1 cellular context compared by ENCODE assay signal in the genomic region with DNA sequence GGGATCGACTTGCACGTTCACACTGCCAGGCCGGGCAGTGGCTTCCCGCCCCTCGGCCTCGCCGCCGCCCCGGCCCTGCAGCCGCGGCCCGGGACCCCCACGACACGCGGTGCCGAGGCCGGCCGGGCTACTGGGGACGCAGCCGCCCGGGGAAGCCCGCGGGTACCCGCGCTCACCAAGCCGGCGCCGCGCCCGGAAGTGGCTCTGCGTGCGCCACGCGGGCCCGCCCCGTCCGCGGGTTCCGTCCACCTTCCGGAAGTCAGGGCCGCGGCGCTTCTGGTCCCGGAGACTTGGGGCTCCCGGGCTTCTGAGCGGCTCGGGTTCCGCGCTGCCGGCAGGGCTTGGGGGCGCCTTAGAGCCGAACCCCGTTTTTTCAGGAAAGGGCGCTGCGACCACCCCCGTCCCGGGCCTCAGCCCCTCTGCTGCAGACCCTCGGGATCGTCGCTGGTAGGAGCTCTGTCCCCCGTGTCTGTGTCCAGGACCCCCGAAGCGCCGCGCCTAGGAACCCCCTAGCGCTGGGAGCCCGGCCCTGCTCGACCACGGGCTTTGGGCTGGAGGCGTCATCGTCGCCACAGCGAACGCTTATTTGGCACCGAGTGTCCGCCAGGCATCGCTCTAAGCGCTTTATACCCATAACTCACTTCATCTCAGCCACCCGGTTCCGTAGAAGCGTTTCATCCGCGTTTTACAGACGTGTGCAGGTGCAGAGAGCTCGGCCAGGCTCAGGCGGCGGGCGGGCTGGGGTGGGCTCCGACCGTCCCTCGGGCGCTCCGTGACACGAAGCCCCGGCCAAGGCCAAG.
TF ChIP-seq lines count a peak whose summit lies in the region.

A gene with protein sequence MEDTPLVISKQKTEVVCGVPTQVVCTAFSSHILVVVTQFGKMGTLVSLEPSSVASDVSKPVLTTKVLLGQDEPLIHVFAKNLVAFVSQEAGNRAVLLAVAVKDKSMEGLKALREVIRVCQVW (minus strand): TSS at position 200 of the 800 bp plus-strand sequence. CDS start 693 bp downstream, outside the sequence.

TF ChIP-seq in K562, 482 proteins besides CTCF, POLR2A, EP300 and RAD21 (continued from another document and continues in another):
- TF ChIP-seq, protein P1, sequence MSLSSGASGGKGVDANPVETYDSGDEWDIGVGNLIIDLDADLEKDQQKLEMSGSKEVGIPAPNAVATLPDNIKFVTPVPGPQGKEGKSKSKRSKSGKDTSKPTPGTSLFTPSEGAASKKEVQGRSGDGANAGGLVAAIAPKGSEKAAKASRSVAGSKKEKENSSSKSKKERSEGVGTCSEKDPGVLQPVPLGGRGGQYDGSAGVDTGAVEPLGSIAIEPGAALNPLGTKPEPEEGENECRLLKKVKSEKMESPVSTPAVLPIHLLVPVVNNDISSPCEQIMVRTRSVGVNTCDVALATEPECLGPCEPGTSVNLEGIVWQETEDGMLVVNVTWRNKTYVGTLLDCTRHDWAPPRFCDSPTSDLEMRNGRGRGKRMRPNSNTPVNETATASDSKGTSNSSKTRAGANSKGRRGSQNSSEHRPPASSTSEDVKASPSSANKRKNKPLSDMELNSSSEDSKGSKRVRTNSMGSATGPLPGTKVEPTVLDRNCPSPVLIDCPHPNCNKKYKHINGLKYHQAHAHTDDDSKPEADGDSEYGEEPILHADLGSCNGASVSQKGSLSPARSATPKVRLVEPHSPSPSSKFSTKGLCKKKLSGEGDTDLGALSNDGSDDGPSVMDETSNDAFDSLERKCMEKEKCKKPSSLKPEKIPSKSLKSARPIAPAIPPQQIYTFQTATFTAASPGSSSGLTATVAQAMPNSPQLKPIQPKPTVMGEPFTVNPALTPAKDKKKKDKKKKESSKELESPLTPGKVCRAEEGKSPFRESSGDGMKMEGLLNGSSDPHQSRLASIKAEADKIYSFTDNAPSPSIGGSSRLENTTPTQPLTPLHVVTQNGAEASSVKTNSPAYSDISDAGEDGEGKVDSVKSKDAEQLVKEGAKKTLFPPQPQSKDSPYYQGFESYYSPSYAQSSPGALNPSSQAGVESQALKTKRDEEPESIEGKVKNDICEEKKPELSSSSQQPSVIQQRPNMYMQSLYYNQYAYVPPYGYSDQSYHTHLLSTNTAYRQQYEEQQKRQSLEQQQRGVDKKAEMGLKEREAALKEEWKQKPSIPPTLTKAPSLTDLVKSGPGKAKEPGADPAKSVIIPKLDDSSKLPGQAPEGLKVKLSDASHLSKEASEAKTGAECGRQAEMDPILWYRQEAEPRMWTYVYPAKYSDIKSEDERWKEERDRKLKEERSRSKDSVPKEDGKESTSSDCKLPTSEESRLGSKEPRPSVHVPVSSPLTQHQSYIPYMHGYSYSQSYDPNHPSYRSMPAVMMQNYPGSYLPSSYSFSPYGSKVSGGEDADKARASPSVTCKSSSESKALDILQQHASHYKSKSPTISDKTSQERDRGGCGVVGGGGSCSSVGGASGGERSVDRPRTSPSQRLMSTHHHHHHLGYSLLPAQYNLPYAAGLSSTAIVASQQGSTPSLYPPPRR (CRISPR knock-in tag; IDR thresholded peaks at IDR 0.05; ENCODE audit: borderline replicate concordance) = no peak
- no peak for TF ChIP-seq ZNF707 (CRISPR knock-in tag; conservative IDR thresholded peaks at IDR 0.05)
- TF ChIP-seq CEBPB (tag; IDR thresholded peaks at IDR 0.05) = no peak
- peak; percentile 90 for TF ChIP-seq GTF2A2 (tag; IDR thresholded peaks at IDR 0.05)
- TF ChIP-seq PRPF4 (IDR thresholded peaks at IDR 0.05; ENCODE audit: insufficient read depth, low read depth, low read length, poor library complexity, severe bottlenecking) = no peak
- no peak for TF ChIP-seq ZNF347 (CRISPR knock-in tag; IDR thresholded peaks at IDR 0.05; ENCODE audit: low read depth)
- peak; percentile 60; the same call in 1 of the 2 replicates for TF ChIP-seq CBX1 (IDR thresholded peaks at IDR 0.05; ENCODE audit: low read depth)
- no peak; the same call in 1 of the 2 replicates for TF ChIP-seq CAMTA2 (CRISPR knock-in tag; conservative IDR thresholded peaks at IDR 0.05)
- TF ChIP-seq HMG20B (CRISPR knock-in tag; IDR thresholded peaks at IDR 0.05) = no peak
- TF ChIP-seq MYNN (IDR thresholded peaks at IDR 0.05) = no peak
- TF ChIP-seq MYNN (CRISPR knock-in tag; IDR thresholded peaks at IDR 0.05) = no peak
- no peak for TF ChIP-seq CBX5 (IDR thresholded peaks at IDR 0.05; ENCODE audit: borderline replicate concordance, low read depth)
- TF ChIP-seq GTF2F1 (IDR thresholded peaks at IDR 0.05; ENCODE audit: low read depth, low read length) = peak; percentile 63
- TF ChIP-seq, protein P2, sequence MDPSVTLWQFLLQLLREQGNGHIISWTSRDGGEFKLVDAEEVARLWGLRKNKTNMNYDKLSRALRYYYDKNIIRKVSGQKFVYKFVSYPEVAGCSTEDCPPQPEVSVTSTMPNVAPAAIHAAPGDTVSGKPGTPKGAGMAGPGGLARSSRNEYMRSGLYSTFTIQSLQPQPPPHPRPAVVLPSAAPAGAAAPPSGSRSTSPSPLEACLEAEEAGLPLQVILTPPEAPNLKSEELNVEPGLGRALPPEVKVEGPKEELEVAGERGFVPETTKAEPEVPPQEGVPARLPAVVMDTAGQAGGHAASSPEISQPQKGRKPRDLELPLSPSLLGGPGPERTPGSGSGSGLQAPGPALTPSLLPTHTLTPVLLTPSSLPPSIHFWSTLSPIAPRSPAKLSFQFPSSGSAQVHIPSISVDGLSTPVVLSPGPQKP (CRISPR knock-in tag; IDR thresholded peaks at IDR 0.05) = no peak
- TF ChIP-seq BMI1 (IDR thresholded peaks at IDR 0.05; ENCODE audit: low read length) = no peak
- TF ChIP-seq TAL1 (IDR thresholded peaks at IDR 0.05) = no peak
- 0 out of 2 replicates have a peak, but pooled peaks have one; percentile 34 for TF ChIP-seq PHB (CRISPR knock-in tag; IDR thresholded peaks at IDR 0.05)
- no peak for TF ChIP-seq FOXK2 (conservative IDR thresholded peaks at IDR 0.05 in 1 of 2, IDR thresholded peaks at IDR 0.05 in 1 of 2; ENCODE audit: low read depth in 2 of 2)
- TF ChIP-seq RFX5 (IDR thresholded peaks at IDR 0.05; ENCODE audit: low read depth, low read length) = no peak
- TF ChIP-seq, protein P3, sequence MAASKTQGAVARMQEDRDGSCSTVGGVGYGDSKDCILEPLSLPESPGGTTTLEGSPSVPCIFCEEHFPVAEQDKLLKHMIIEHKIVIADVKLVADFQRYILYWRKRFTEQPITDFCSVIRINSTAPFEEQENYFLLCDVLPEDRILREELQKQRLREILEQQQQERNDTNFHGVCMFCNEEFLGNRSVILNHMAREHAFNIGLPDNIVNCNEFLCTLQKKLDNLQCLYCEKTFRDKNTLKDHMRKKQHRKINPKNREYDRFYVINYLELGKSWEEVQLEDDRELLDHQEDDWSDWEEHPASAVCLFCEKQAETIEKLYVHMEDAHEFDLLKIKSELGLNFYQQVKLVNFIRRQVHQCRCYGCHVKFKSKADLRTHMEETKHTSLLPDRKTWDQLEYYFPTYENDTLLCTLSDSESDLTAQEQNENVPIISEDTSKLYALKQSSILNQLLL (CRISPR knock-in tag; IDR thresholded peaks at IDR 0.05; ENCODE audit: borderline replicate concordance) = no peak
- peak; percentile 90 for TF ChIP-seq ZFX (CRISPR knock-in tag; IDR thresholded peaks at IDR 0.05)
- TF ChIP-seq, protein P4, sequence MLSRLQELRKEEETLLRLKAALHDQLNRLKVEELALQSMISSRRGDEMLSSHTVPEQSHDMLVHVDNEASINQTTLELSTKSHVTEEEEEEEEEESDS (CRISPR knock-in tag; IDR thresholded peaks at IDR 0.05) = no peak
- no peak for TF ChIP-seq ZNF184 (CRISPR knock-in tag; IDR thresholded peaks at IDR 0.05)
- no peak for TF ChIP-seq ZNF586 (CRISPR knock-in tag; conservative IDR thresholded peaks at IDR 0.05)
- TF ChIP-seq FOS (IDR thresholded peaks at IDR 0.05; ENCODE audit: extremely low read depth, insufficient read length) = no peak
- TF ChIP-seq ZNF584 (CRISPR knock-in tag; IDR thresholded peaks at IDR 0.05; ENCODE audit: low read depth) = no peak
- no peak for TF ChIP-seq POLR2AphosphoS2 (IDR thresholded peaks at IDR 0.05; ENCODE audit: low read length)
- TF ChIP-seq, protein P5, sequence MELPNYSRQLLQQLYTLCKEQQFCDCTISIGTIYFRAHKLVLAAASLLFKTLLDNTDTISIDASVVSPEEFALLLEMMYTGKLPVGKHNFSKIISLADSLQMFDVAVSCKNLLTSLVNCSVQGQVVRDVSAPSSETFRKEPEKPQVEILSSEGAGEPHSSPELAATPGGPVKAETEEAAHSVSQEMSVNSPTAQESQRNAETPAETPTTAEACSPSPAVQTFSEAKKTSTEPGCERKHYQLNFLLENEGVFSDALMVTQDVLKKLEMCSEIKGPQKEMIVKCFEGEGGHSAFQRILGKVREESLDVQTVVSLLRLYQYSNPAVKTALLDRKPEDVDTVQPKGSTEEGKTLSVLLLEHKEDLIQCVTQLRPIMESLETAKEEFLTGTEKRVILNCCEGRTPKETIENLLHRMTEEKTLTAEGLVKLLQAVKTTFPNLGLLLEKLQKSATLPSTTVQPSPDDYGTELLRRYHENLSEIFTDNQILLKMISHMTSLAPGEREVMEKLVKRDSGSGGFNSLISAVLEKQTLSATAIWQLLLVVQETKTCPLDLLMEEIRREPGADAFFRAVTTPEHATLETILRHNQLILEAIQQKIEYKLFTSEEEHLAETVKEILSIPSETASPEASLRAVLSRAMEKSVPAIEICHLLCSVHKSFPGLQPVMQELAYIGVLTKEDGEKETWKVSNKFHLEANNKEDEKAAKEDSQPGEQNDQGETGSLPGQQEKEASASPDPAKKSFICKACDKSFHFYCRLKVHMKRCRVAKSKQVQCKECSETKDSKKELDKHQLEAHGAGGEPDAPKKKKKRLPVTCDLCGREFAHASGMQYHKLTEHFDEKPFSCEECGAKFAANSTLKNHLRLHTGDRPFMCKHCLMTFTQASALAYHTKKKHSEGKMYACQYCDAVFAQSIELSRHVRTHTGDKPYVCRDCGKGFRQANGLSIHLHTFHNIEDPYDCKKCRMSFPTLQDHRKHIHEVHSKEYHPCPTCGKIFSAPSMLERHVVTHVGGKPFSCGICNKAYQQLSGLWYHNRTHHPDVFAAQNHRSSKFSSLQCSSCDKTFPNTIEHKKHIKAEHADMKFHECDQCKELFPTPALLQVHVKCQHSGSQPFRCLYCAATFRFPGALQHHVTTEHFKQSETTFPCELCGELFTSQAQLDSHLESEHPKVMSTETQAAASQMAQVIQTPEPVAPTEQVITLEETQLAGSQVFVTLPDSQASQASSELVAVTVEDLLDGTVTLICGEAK (IDR thresholded peaks at IDR 0.05) = peak; percentile 99
- TF ChIP-seq, protein P5 (CRISPR knock-in tag; IDR thresholded peaks at IDR 0.05) = no peak
- 0 out of 2 replicates have a peak, but pooled peaks have one; percentile 19 for TF ChIP-seq NFRKB (IDR thresholded peaks at IDR 0.05; ENCODE audit: low read depth)
- no peak for TF ChIP-seq RUNX1 (IDR thresholded peaks at IDR 0.05; ENCODE audit: low read depth)
- no peak for TF ChIP-seq ZNF408 (CRISPR knock-in tag; IDR thresholded peaks at IDR 0.05; ENCODE audit: low read depth)
- TF ChIP-seq, protein P6, sequence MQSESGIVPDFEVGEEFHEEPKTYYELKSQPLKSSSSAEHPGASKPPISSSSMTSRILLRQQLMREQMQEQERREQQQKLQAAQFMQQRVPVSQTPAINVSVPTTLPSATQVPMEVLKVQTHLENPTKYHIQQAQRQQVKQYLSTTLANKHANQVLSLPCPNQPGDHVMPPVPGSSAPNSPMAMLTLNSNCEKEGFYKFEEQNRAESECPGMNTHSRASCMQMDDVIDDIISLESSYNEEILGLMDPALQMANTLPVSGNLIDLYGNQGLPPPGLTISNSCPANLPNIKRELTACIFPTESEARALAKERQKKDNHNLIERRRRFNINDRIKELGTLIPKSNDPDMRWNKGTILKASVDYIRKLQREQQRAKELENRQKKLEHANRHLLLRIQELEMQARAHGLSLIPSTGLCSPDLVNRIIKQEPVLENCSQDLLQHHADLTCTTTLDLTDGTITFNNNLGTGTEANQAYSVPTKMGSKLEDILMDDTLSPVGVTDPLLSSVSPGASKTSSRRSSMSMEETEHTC (IDR thresholded peaks at IDR 0.05) = no peak
- TF ChIP-seq, protein P7, sequence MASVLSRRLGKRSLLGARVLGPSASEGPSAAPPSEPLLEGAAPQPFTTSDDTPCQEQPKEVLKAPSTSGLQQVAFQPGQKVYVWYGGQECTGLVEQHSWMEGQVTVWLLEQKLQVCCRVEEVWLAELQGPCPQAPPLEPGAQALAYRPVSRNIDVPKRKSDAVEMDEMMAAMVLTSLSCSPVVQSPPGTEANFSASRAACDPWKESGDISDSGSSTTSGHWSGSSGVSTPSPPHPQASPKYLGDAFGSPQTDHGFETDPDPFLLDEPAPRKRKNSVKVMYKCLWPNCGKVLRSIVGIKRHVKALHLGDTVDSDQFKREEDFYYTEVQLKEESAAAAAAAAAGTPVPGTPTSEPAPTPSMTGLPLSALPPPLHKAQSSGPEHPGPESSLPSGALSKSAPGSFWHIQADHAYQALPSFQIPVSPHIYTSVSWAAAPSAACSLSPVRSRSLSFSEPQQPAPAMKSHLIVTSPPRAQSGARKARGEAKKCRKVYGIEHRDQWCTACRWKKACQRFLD (CRISPR knock-in tag; IDR thresholded peaks at IDR 0.05) = 0 out of 2 replicates have a peak, but pooled peaks have one; percentile 14
- no peak for TF ChIP-seq ILK (tag; IDR thresholded peaks at IDR 0.05; ENCODE audit: borderline replicate concordance, low read depth)
- no peak for TF ChIP-seq DPF2 (IDR thresholded peaks at IDR 0.05)
- TF ChIP-seq FOXJ3 (CRISPR knock-in tag; IDR thresholded peaks at IDR 0.05) = no peak
- no peak for TF ChIP-seq EWSR1 (IDR thresholded peaks at IDR 0.05; ENCODE audit: borderline replicate concordance, low read depth, partially characterized antibody)
- no peak for TF ChIP-seq ZNF143 (CRISPR knock-in tag; IDR thresholded peaks at IDR 0.05)
- peak; percentile 21; the same call in 1 of the 2 replicates for TF ChIP-seq ZNF239 (CRISPR knock-in tag; IDR thresholded peaks at IDR 0.05)
- no peak for TF ChIP-seq ZNF316 (IDR thresholded peaks at IDR 0.05)
- TF ChIP-seq ASH1L (IDR thresholded peaks at IDR 0.05; ENCODE audit: borderline replicate concordance, low read depth, partially characterized antibody) = no peak
